In genomic region chr12:130484221-130484620, GRCh38 we compare ENCODE assay signal across 29 cellular contexts.
"Had no signal": no experiment of that assay in that cellular context is flagged by ENCODE, and none has a peak within 500 bp of the region (broad histone marks: within the 10 kb centered on the region; RNA-seq: fewer than 3 reads in every experiment).

No MANE protein-coding gene starts in this region.

- ATAC-seq: activated CD8-positive, alpha-beta memory T cell treated with anti-CD3 and anti-CD28 coated beads, Interleukin-2, amount 10 ng/mL, durations not matched to agents 7 days and 5 days; K562; SK-N-SH treated with all-trans-retinoic acid at 6 μM for 48 hours; WTC11 had no signal

- H3K36me3 ChIP-seq: breast epithelium, Peyer's patch, SJCRH30 had no signal

- H3K27ac Mint-ChIP-seq: activated CD8-positive, alpha-beta memory T cell treated with anti-CD3 and anti-CD28 coated beads, Interleukin-2, amount 10 ng/mL, durations not matched to agents 7 days and 5 days; activated naive CD4-positive, alpha-beta T cell treated with anti-CD3 and anti-CD28 coated beads, Interleukin-2, amount 50 U/mL, for 24 hours; activated T-cell treated with anti-CD3 and anti-CD28 coated beads, Interleukin-2, amount 50 U/mL, for 24 hours; activated T-helper 1 cell treated with anti-CD3 and anti-CD28 coated beads, Interleukin-12 subunit alpha, Interleukin-12 subunit beta, Interleukin-2, Interleukin-4 antibody, amounts not matched to agents 30 ng/mL and 10 ng/mL and 1 ng/mL, durations not matched to agents 14 hours and 24 hours and 36 hours; WTC11 had no signal

- H3K9me3 Mint-ChIP-seq: activated naive CD4-positive, alpha-beta T cell treated with anti-CD3 and anti-CD28 coated beads, Interleukin-2, amount 50 U/mL, for 24 hours; activated T-cell treated with anti-CD3 and anti-CD28 coated beads, Interleukin-2, amount 50 U/mL, for 24 hours; activated T-helper 1 cell treated with anti-CD3 and anti-CD28 coated beads, Interleukin-12 subunit alpha, Interleukin-12 subunit beta, Interleukin-2, Interleukin-4 antibody, amounts not matched to agents 30 ng/mL and 10 ng/mL and 1 ng/mL, durations not matched to agents 14 hours and 24 hours and 36 hours had no signal

- H3K27me3 ChIP-seq: Peyer's patch had no signal

- H3K27me3 Mint-ChIP-seq: activated CD8-positive, alpha-beta memory T cell treated with anti-CD3 and anti-CD28 coated beads, Interleukin-2, amount 10 ng/mL, durations not matched to agents 7 days and 5 days; activated naive CD4-positive, alpha-beta T cell treated with anti-CD3 and anti-CD28 coated beads, Interleukin-2, amount 50 U/mL, for 24 hours had no signal

- H3K4me1 Mint-ChIP-seq: activated CD8-positive, alpha-beta memory T cell treated with anti-CD3 and anti-CD28 coated beads, Interleukin-2, amount 10 ng/mL, durations not matched to agents 7 days and 5 days; activated naive CD4-positive, alpha-beta T cell treated with anti-CD3 and anti-CD28 coated beads, Interleukin-2, amount 50 U/mL, for 24 hours had no signal

- H3K36me3 Mint-ChIP-seq: activated CD8-positive, alpha-beta memory T cell treated with anti-CD3 and anti-CD28 coated beads, Interleukin-2, amount 10 ng/mL, durations not matched to agents 7 days and 5 days; activated naive CD4-positive, alpha-beta T cell treated with anti-CD3 and anti-CD28 coated beads, Interleukin-2, amount 50 U/mL, for 24 hours; WTC11 had no signal

- H3K27ac ChIP-seq: breast epithelium, Peyer's patch, RWPE1, SJCRH30 had no signal

- H3K4me3 ChIP-seq: breast epithelium, K562, Peyer's patch, SJCRH30 had no signal

- H3K4me1 ChIP-seq: breast epithelium, Peyer's patch, SJCRH30 had no signal

- DNase-seq: activated CD4-positive, alpha-beta T cell treated with anti-CD3 and anti-CD28 coated beads for 48 hours; activated CD4-positive, alpha-beta T cell treated with anti-CD3 and anti-CD28 coated beads, Interleukin-2, amount 50 U/mL, for 4 hours; activated CD4-positive, CD25-positive, alpha-beta regulatory T cell treated with anti-CD3 and anti-CD28 coated beads, Interleukin-2, amount 50 U/mL, for 72 hours; activated CD8-positive, alpha-beta memory T cell treated with anti-CD3 and anti-CD28 coated beads, Interleukin-2, amount 10 ng/mL, durations not matched to agents 7 days and 5 days; activated effector memory CD4-positive, alpha-beta T cell treated with Interleukin-2 at 50 U/mL for 16 hours; activated naive CD4-positive, alpha-beta T cell; activated T-cell treated with anti-CD3 and anti-CD28 coated beads, Interleukin-2, amount 50 U/mL, for 24 hours; aorta; caudate nucleus; Karpas-422; MM.1S; NCI-H1105; NCI-H1436; NCI-H2029 treated with DMSO at 0.1 percent for 48 hours; NCI-H226; NCI-H69; NK-92 treated with Interleukin-12 subunit alpha and Interleukin-12 subunit beta, amount 100 ng/mL, for 24 hours; OCI-M1; Peyer's patch; Right ventricle myocardium superior; SJCRH30; SW 1271 had no signal

- H3K9me3 ChIP-seq: breast epithelium, Peyer's patch, SJCRH30 had no signal

- H3K4me3 Mint-ChIP-seq: activated CD8-positive, alpha-beta memory T cell treated with anti-CD3 and anti-CD28 coated beads, Interleukin-2, amount 10 ng/mL, durations not matched to agents 7 days and 5 days; activated naive CD4-positive, alpha-beta T cell treated with anti-CD3 and anti-CD28 coated beads, Interleukin-2, amount 50 U/mL, for 24 hours; activated T-cell treated with anti-CD3 and anti-CD28 coated beads, Interleukin-2, amount 50 U/mL, for 24 hours; activated T-helper 1 cell treated with anti-CD3 and anti-CD28 coated beads, Interleukin-12 subunit alpha, Interleukin-12 subunit beta, Interleukin-2, Interleukin-4 antibody, amounts not matched to agents 30 ng/mL and 10 ng/mL and 1 ng/mL, durations not matched to agents 14 hours and 24 hours and 36 hours; WTC11 had no signal
